ENCODE assay signal across 9 cellular contexts in genomic region chr2:127332335-127332734, GRCh38.
"Had no signal": no experiment of that assay in that cellular context is flagged by ENCODE, and none has a peak within 500 bp of the region (broad histone marks: within the 10 kb centered on the region; RNA-seq: fewer than 3 reads in every experiment).

No MANE protein-coding gene starts in this region.

- H2AFZ ChIP-seq: GM23248, GM23338 had no signal

- ATAC-seq: GM23338, HCT116 had no signal

- DNase-seq: GM23248, GOT3, H7, H9, HCEC 1CT, HFFc6 had no signal

- H3K27ac ChIP-seq: GM23248 had no signal

- H3K9me3 Mint-ChIP-seq: GM23338, H9, HFFc6 had no signal

- H3K9me3 ChIP-seq: HAP-1 had no signal

- H3K4me3 ChIP-seq: GM23248, GM23338, HAP-1 had no signal

- H3K4me2 ChIP-seq: GM23338 had no signal

- H3K27ac Mint-ChIP-seq: GM23338, HFFc6 had no signal

- H3K4me1 ChIP-seq: HAP-1 had no signal

- H3K4me1 Mint-ChIP-seq: GM23338, H9 had no signal

- H3K4me3 Mint-ChIP-seq: GM23338, H9, HFFc6 had no signal

- H3K9ac ChIP-seq: GM23248 had no signal
